Comparison of ENCODE assay signal across 18 cellular contexts in genomic region chr2:121017411-121017810, GRCh38.
DNase-seq lines count a peak whose midpoint lies in the region; ATAC-seq and TF ChIP-seq lines count a peak whose summit lies in the region.
"Had no signal": no experiment of that assay in that cellular context is flagged by ENCODE, and none has a peak within 500 bp of the region (broad histone marks: within the 10 kb centered on the region; RNA-seq: fewer than 3 reads in every experiment).

No MANE protein-coding gene starts in this region.

- H3K4me1 ChIP-seq in prostate gland (replicated peaks), result no peaks in the 10 kb centered on the region

- peak; percentile 92 for DNase-seq in DMS53 (lab: John Stamatoyannopoulos, UW)
- DNase-seq in DMS53 treated with DMSO at 0.1 percent for 48 hours (lab: John Stamatoyannopoulos, UW; ENCODE audit: unreplicated experiment), result peak; percentile 75
- peak; percentile 7 for DNase-seq in kidney tubule cell (ENCODE audit: low spot score)
- peak; percentile 2 for DNase-seq in prostate gland (ENCODE audit: low spot score)
- DNase-seq in activated naive CD4-positive, alpha-beta T cell (lab: John Stamatoyannopoulos, UW), result no peak
- no peak for DNase-seq in CD1c-positive myeloid dendritic cell (ENCODE audit: extremely low spot score)
- DNase-seq: CD4-positive, alpha-beta T cell; COR-L47; H7; MG63; NCI-H1436; NCI-H187 treated with DMSO at 0.1 percent for 48 hours; NCI-H2107; OCI-M1 had no signal

- TF ChIP-seq CTCF in prostate gland (IDR thresholded peaks at IDR 0.05), result no peak

- no peak for ATAC-seq in HG02571 (IDR thresholded peaks at IDR 0.05; ENCODE audit: unreplicated experiment)
- ATAC-seq: HepG2 had no signal

- H3K27ac ChIP-seq in prostate gland, result no peak overlapping the region
- H3K27ac ChIP-seq: HL-60 had no signal

- intact Hi-C loops in prostate gland (cut with DNase I), result no loop called here

- no peaks in the 10 kb centered on the region for H3K36me3 ChIP-seq in prostate gland
- H3K36me3 ChIP-seq: MG63 had no signal

- no peak for TF ChIP-seq POLR2A in prostate gland (IDR thresholded peaks at IDR 0.05)

- WGBS in prostate gland, result 53% methylated on average over 7 of the region's 7 CpGs

- H3K4me3 ChIP-seq in prostate gland, result no peak overlapping the region
- H3K4me3 ChIP-seq: K562, MG63 had no signal

- no peaks in the 10 kb centered on the region for H3K27me3 ChIP-seq in prostate gland (replicated peaks; ENCODE audit: insufficient read depth)
- H3K27me3 ChIP-seq: MG63 had no signal

- H3K9me3 ChIP-seq in prostate gland, result no peaks in the 10 kb centered on the region

Comparison
In these comparisons a context has a peak if more than half of its experiments do, and no peak if none do; other contexts are left out.
1. DNase-seq: peak in DMS53 (single experiment), DMS53 treated with DMSO at 0.1 percent for 48 hours (single experiment), kidney tubule cell (single experiment) and prostate gland (single experiment); none in activated naive CD4-positive, alpha-beta T cell (0 of 4) and CD1c-positive myeloid dendritic cell (single experiment).